Comparison of ENCODE assay signal across 17 cellular contexts in the genomic region with DNA sequence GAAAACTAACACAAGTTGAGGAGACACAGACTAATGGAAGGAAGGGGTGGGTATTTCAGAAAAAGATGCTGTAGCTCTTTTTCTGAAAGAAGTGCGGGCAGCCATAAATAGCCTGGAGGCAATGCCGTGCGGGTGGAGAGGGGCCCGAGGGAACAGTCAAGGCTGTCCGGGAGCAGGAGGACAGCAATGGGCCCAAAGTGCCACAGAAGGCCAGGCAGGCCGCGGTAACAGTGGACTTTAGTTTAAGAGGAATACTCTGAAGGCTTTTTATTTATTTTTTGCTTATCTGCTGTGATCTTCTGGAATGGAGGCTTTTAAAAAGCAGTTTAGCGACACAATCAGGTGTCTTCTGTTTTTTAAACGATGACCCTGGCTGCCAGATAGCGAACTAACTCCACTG. TPM values are rescaled to one million over a fixed set of nuclear protein-coding genes. Genes with fewer than 3 reads are reported as not detected.
DNase-seq lines count a peak whose midpoint lies in the region; ATAC-seq and TF ChIP-seq lines count a peak whose summit lies in the region.
"Had no signal": no experiment of that assay in that cellular context is flagged by ENCODE, and none has a peak within 500 bp of the region (broad histone marks: within the 10 kb centered on the region; RNA-seq: fewer than 3 reads in every experiment).

No MANE protein-coding gene starts in this region.

- H4K91ac ChIP-seq in IMR-90 (ENCODE audit: insufficient read depth, low read depth, low read length), result no peak overlapping the region

- H3K36me3 Mint-ChIP-seq in activated T-cell treated with anti-CD3 and anti-CD28 coated beads, Interleukin-2, amount 50 U/mL, for 24 hours (ENCODE audit: low read depth), result peaks cover 62% of the 10 kb centered on the region
- H3K36me3 Mint-ChIP-seq in brain (peaks cover 20% of the 10 kb centered on the region), neural progenitor cell (peaks cover 4% of the 10 kb centered on the region)

- intact Hi-C loops in IMR-90 (cut with micrococcal nuclease), result loop anchor here (5.0 kb wide), 1 partner anchor 213 kb away; a partner anchor contains a TSS

- no peaks in the 10 kb centered on the region for H3K27me3 Mint-ChIP-seq in activated T-cell treated with anti-CD3 and anti-CD28 coated beads, Interleukin-2, amount 50 U/mL, for 24 hours
- no peaks in the 10 kb centered on the region for H3K27me3 Mint-ChIP-seq in brain
- peaks cover 4% of the 10 kb centered on the region for H3K27me3 Mint-ChIP-seq in neural progenitor cell (ENCODE audit: insufficient read depth, low read depth)
- H3K27me3 Mint-ChIP-seq: activated CD8-positive, alpha-beta T cell treated with anti-CD3 and anti-CD28 coated beads for 36 hours had no signal

- H3K9me3 ChIP-seq in IMR-90 (ENCODE audit: control insufficient read depth, insufficient read depth, low read length) (no peaks in the 10 kb centered on the region), neural progenitor cell (ENCODE audit: low read depth) (no peaks in the 10 kb centered on the region)
- H3K9me3 ChIP-seq: ascending aorta, colonic mucosa had no signal

- H3K27ac ChIP-seq in IMR-90 (ENCODE audit: insufficient read depth, low read length), result no peak overlapping the region
- no peak overlapping the region for H3K27ac ChIP-seq in neural progenitor cell
- no peak overlapping the region for H3K27ac ChIP-seq in caudate nucleus (ENCODE audit: low read depth, low read length)
- H3K27ac ChIP-seq: ascending aorta, colonic mucosa had no signal

- TF ChIP-seq CTCF in IMR-90 (conservative IDR thresholded peaks at IDR 0.05; ENCODE audit: low read depth, low read length) (no peak), brain (conservative IDR thresholded peaks at IDR 0.05) (no peak), neural progenitor cell (IDR thresholded peaks at IDR 0.05) (no peak), GM10248 (IDR thresholded peaks at IDR 0.05; ENCODE audit: control extremely low read depth, extremely low read depth, low read depth, missing control alignments) (no peak)

- no peak overlapping the region for H3K56ac ChIP-seq in IMR-90 (ENCODE audit: extremely low read depth, insufficient read depth, low read length)

- no TSS peak for BruUV-seq in IMR-90 (replicated peaks; lab: Mats Ljungman, UMichigan)

- no peak for ATAC-seq in IMR-90 (ENCODE audit: low read depth)
- ATAC-seq: activated CD8-positive, alpha-beta T cell treated with anti-CD3 and anti-CD28 coated beads for 36 hours had no signal

- no peak overlapping the region for H3K4me3 ChIP-seq in IMR-90 (ENCODE audit: insufficient read depth, low read depth, low read length)
- H3K4me3 ChIP-seq in neural progenitor cell, result no peak overlapping the region
- H3K4me3 ChIP-seq: colonic mucosa had no signal

- no peak overlapping the region for H4K8ac ChIP-seq in IMR-90 (ENCODE audit: low read depth in 2 of 2, low read length in 2 of 2)

- TF ChIP-seq RAD21 in IMR-90 (IDR thresholded peaks at IDR 0.05; ENCODE audit: low read length), result no peak

- H2AK9ac ChIP-seq in IMR-90 (replicated peaks; ENCODE audit: low read depth, low read length, poor library complexity), result no peak overlapping the region

- dilution Hi-C loops in IMR-90 (cut with HindIII; ENCODE audit: low sequenced_read_pairs, unreplicated experiment), result no loop called here

- DNase-seq in activated T-cell treated with anti-CD3 and anti-CD28 coated beads, Interleukin-2, amount 50 U/mL, for 24 hours, result no peak
- DNase-seq in activated T-cell treated with anti-CD3 and anti-CD28 coated beads for 4 hours (no peak), IMR-90 (no peak), neural progenitor cell (ENCODE audit: low spot score) (no peak), dermis blood vessel endothelial cell (no peak), GM10248 (ENCODE audit: extremely low spot score) (no peak), caudate nucleus (lab: John Stamatoyannopoulos, UW) (no peak)
- DNase-seq: activated CD8-positive, alpha-beta T cell treated with anti-CD3 and anti-CD28 coated beads for 36 hours; colonic mucosa; DMS79 treated with DMSO at 0.1 percent for 48 hours; GOT3; mesendoderm; NCI-H1436 treated with DMSO at 0.1 percent for 48 hours; RPMI8226; stimulated activated naive CD4-positive, alpha-beta T cell had no signal

- peaks cover 60% of the 10 kb centered on the region for H3K4me1 Mint-ChIP-seq in activated T-cell treated with anti-CD3 and anti-CD28 coated beads, Interleukin-2, amount 50 U/mL, for 24 hours (ENCODE audit: low read depth)
- peaks cover 50% of the 10 kb centered on the region for H3K4me1 Mint-ChIP-seq in brain
- H3K4me1 Mint-ChIP-seq in neural progenitor cell, result peaks cover 14% of the 10 kb centered on the region

- H3K4me2 ChIP-seq in IMR-90 (ENCODE audit: low read depth, low read length) (no peak overlapping the region), neural progenitor cell (no peak overlapping the region)

- WGBS in IMR-90 (ENCODE audit: extremely low coverage in 2 of 2, insufficient read length in 1 of 2), 2 experiments, result 82% methylated on average over 3 of the region's 10 CpGs; no CpG with 5 or more reads in 1 of the 2 experiments

- H3K18ac ChIP-seq in IMR-90 (ENCODE audit: low read depth, low read length), result no peak overlapping the region

- H3K36me3 ChIP-seq in IMR-90 (ENCODE audit: control insufficient read depth, insufficient read depth, low read length) (peaks cover 5% of the 10 kb centered on the region), neural progenitor cell (no peaks in the 10 kb centered on the region)
- H3K36me3 ChIP-seq: colonic mucosa had no signal

- peaks cover 27% of the 10 kb centered on the region; the same call in 1 of the 2 replicates for H4K20me1 ChIP-seq in IMR-90 (ENCODE audit: insufficient read depth, low read length)
- H4K20me1 ChIP-seq in neural progenitor cell (ENCODE audit: low read depth), result peaks cover 13% of the 10 kb centered on the region

- H3K9ac ChIP-seq in IMR-90 (ENCODE audit: low read depth, low read length) (no peak overlapping the region), neural progenitor cell (no peak overlapping the region)

- POLR2A ChIA-PET in IMR-90 (lab: Charles Lee; ENCODE audit: unreplicated experiment), result no interaction called here
- POLR2A ChIA-PET in GM10248 (lab: Yijun Ruan, JAX), result no interaction called here

- no peak overlapping the region for H2BK15ac ChIP-seq in IMR-90 (ENCODE audit: low read depth, low read length)

- no peak overlapping the region for H3K27ac Mint-ChIP-seq in activated T-cell treated with anti-CD3 and anti-CD28 coated beads, Interleukin-2, amount 50 U/mL, for 24 hours
- H3K27ac Mint-ChIP-seq in brain, result peak overlapping the region in 4 of 5 experiments; percentile 27 to 78 (median 49)
- H3K27ac Mint-ChIP-seq in neural progenitor cell, result peak overlapping the region; percentile 0
- H3K27ac Mint-ChIP-seq: activated CD8-positive, alpha-beta T cell treated with anti-CD3 and anti-CD28 coated beads for 36 hours had no signal

- H3K79me1 ChIP-seq in IMR-90 (ENCODE audit: low read depth in 1 of 2, low read length in 2 of 2), result peaks cover 26 to 89% of the 10 kb centered on the region in 2 experiments

- no peak overlapping the region for H2BK120ac ChIP-seq in IMR-90 (ENCODE audit: low read depth, low read length)

- CTCF ChIA-PET in IMR-90 (lab: Yijun Ruan, JAX) (no interaction called here), GM10248 (lab: Yijun Ruan, JAX) (no interaction called here)

- H3K27me3 ChIP-seq in IMR-90 (ENCODE audit: control insufficient read depth, insufficient read depth, low read length) (no peaks in the 10 kb centered on the region), neural progenitor cell (no peaks in the 10 kb centered on the region)
- H3K27me3 ChIP-seq: ascending aorta, colonic mucosa had no signal

- H3K9me1 ChIP-seq in IMR-90 (ENCODE audit: insufficient read depth, low read length), result peaks cover 14% of the 10 kb centered on the region

- H3K4me1 ChIP-seq in IMR-90 (ENCODE audit: control insufficient read depth, insufficient read depth, low read length) (peaks cover 15% of the 10 kb centered on the region), neural progenitor cell (peaks cover 11% of the 10 kb centered on the region)

- H3K9me3 Mint-ChIP-seq in activated T-cell treated with anti-CD3 and anti-CD28 coated beads, Interleukin-2, amount 50 U/mL, for 24 hours, result no peaks in the 10 kb centered on the region
- peaks cover 0 to 4% (median 0%) of the 10 kb centered on the region in 5 experiments for H3K9me3 Mint-ChIP-seq in brain
- H3K9me3 Mint-ChIP-seq in neural progenitor cell, result no peaks in the 10 kb centered on the region
- H3K9me3 Mint-ChIP-seq: activated CD8-positive, alpha-beta T cell treated with anti-CD3 and anti-CD28 coated beads for 36 hours had no signal

- H2BK5ac ChIP-seq in IMR-90 (ENCODE audit: low read depth, low read length, poor library complexity, severe bottlenecking), result no peak overlapping the region

- no peak overlapping the region for H2BK20ac ChIP-seq in IMR-90 (ENCODE audit: low read depth, low read length)

- no peak overlapping the region for H3K23ac ChIP-seq in IMR-90 (ENCODE audit: low read depth, low read length)

- TF ChIP-seq POLR2A in IMR-90 (IDR thresholded peaks at IDR 0.05; ENCODE audit: low read depth, low read length), result no peak

- in situ Hi-C loops in IMR-90 (cut with MboI; ENCODE audit: low sequenced_read_pairs), result no loop called here

- H4K5ac ChIP-seq in IMR-90 (ENCODE audit: low read depth, low read length), result no peak overlapping the region

- peak overlapping the region; percentile 25 for H3K4me3 Mint-ChIP-seq in activated T-cell treated with anti-CD3 and anti-CD28 coated beads, Interleukin-2, amount 50 U/mL, for 24 hours
- H3K4me3 Mint-ChIP-seq in brain (peak overlapping the region; percentile 55 to 81 (median 62)), neural progenitor cell (no peak overlapping the region)
- H3K4me3 Mint-ChIP-seq: activated CD8-positive, alpha-beta T cell treated with anti-CD3 and anti-CD28 coated beads for 36 hours had no signal

- H3F3A ChIP-seq in neural progenitor cell (ENCODE audit: low read depth), result peaks cover 5% of the 10 kb centered on the region

- H3K79me2 ChIP-seq in neural progenitor cell (ENCODE audit: low read depth), result peaks cover 29% of the 10 kb centered on the region

- no peak overlapping the region for H3K4ac ChIP-seq in IMR-90 (ENCODE audit: low read depth, low read length)

- H3K14ac ChIP-seq in IMR-90 (replicated peaks; ENCODE audit: low read depth, low read length), result no peak overlapping the region

- H2AFZ ChIP-seq in IMR-90 (replicated peaks; ENCODE audit: low read length, poor library complexity) (no peak overlapping the region), neural progenitor cell (replicated peaks) (no peak overlapping the region)

- H2AK5ac ChIP-seq in IMR-90 (ENCODE audit: low read depth, low read length), result peak overlapping the region; percentile 48; the same call in 1 of the 2 replicates

RNA-seq across cellular contexts. Expression of a gene that starts 2.8 kb away (rescaled TPM):
- 48.6 and 61.1 TPM in 2 replicates for total RNA-seq in IMR-90 (2012; rRNA removed)
- polyA plus RNA-seq in IMR-90 (2012; rRNA removed), result 88.1 and 93.9 TPM in 2 replicates
- 28.5 and 49.7 TPM in 2 replicates for polyA plus RNA-seq in IMR-90 (2012; cell fraction: cytosol; rRNA removed)
- 30.7 and 134 TPM in 2 replicates for polyA plus RNA-seq in IMR-90 (2012; cell fraction: nucleus; rRNA removed; ENCODE audit: low replicate concordance)
- 64.5 TPM for polyA plus RNA-seq in brain (ENCODE audit: insufficient read depth, low read depth, low replicate concordance)
- total RNA-seq in neural progenitor cell (ENCODE audit: low replicate concordance), result 14.6 and 17.3 TPM in 2 replicates
- 41.0 and 52.5 TPM in 2 replicates for total RNA-seq in dermis blood vessel endothelial cell

RNA-seq across cellular contexts. Expression of a gene that starts 3.0 kb away (rescaled TPM):
- 64.5 and 72.8 TPM in 2 replicates for total RNA-seq in IMR-90 (2012; rRNA removed)
- 24.7 and 29.2 TPM in 2 replicates for polyA plus RNA-seq in IMR-90 (2012; rRNA removed)
- 3.7 and 6.6 TPM in 2 replicates for polyA plus RNA-seq in IMR-90 (2012; cell fraction: cytosol; rRNA removed)
- 2.8 and 28.8 TPM in 2 replicates for polyA plus RNA-seq in IMR-90 (2012; cell fraction: nucleus; rRNA removed; ENCODE audit: low replicate concordance)
- 24.1 TPM for polyA plus RNA-seq in brain (ENCODE audit: insufficient read depth, low read depth, low replicate concordance)
- total RNA-seq in neural progenitor cell (ENCODE audit: low replicate concordance), result 129 and 199 TPM in 2 replicates
- 44.1 and 99.6 TPM in 2 replicates for total RNA-seq in dermis blood vessel endothelial cell

RNA-seq across cellular contexts. Expression of a gene that starts 53.9 kb away (rescaled TPM):
- total RNA-seq in IMR-90 (2012; rRNA removed) (58.6 and 89.8 TPM in 2 replicates), neural progenitor cell (ENCODE audit: low replicate concordance) (22.4 and 45.6 TPM in 2 replicates), dermis blood vessel endothelial cell (29.4 and 38.8 TPM in 2 replicates)
- polyA plus RNA-seq in IMR-90 (2012; rRNA removed) (74.3 and 84.5 TPM in 2 replicates), brain (ENCODE audit: insufficient read depth, low read depth, low replicate concordance) (23.6 TPM)
- 35.1 and 39.0 TPM in 2 replicates for polyA plus RNA-seq in IMR-90 (2012; cell fraction: cytosol; rRNA removed)
- 9.4 and 49.6 TPM in 2 replicates for polyA plus RNA-seq in IMR-90 (2012; cell fraction: nucleus; rRNA removed; ENCODE audit: low replicate concordance)
